ENCODE assay signal across 8 cellular contexts in the genomic region with DNA sequence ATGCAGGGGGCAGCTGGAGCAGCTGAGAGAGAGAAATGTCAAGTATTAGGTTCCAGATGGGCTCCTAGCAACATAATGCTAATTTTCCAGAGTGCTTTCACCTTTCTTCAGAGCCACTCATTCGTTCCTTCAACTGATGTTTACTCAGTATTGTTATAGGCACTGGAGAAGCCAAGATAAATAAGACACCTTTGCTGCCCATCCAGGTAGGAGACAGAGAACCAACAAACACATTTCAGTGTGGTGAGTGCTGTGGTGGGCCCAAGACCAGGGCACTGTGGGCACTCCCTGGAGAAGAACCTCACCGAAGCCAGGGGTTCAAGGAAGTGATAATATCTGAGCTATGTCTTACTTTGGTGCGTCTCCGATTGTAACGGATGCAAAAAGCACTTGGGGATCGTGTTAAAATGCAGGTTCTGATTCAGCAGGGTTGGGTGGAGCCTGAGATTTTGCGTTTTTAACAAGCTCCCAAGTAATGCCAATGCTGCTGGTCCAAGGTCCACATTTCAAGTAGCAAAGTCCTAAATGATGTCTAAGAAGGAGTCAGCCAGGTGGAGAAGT. TPM values are rescaled to one million over a fixed set of nuclear protein-coding genes. Genes with fewer than 3 reads are reported as not detected.
A peak's percentile ranks its signal among the peaks of the same experiment; 100 is the strongest.
DNase-seq lines count a peak whose midpoint lies in the region; ATAC-seq and TF ChIP-seq lines count a peak whose summit lies in the region.

No MANE protein-coding gene starts in this region.

- H3K9me3 ChIP-seq in DOHH2 (ENCODE audit: control insufficient read depth, insufficient read depth, low read length) = no peaks in the 10 kb centered on the region
- H3K9me3 ChIP-seq in osteoblast (ENCODE audit: low read depth, low read length) = no peaks in the 10 kb centered on the region

- H2AFZ ChIP-seq in osteoblast (ENCODE audit: low read length) = no peak overlapping the region

- intact Hi-C loops in activated T-helper 2 cell treated with anti-CD3 and anti-CD28 coated beads, Interferon-gamma antibody, Interleukin-2, Interleukin-4, amounts not matched to agents 10 μg/mL and 5 μg/mL and 100 μg/mL, durations not matched to agents 14 hours and 24 hours and 36 hours (cut with micrococcal nuclease) = loop anchor here (2.0 to 5.0 kb wide), 7 partner anchors 18 to 390 kb away; partner anchors contain the start of gene PLCL2
- intact Hi-C loops in natural killer cell (cut with micrococcal nuclease) (loop anchor here (1.0 to 10.0 kb wide), 7 partner anchors 42 to 558 kb away; partner anchors contain the start of genes PLCL2 and RFTN1), left cardiac atrium (cut with DNase I) (no loop called here)

- H3K4me1 Mint-ChIP-seq in activated T-helper 2 cell treated with anti-CD3 and anti-CD28 coated beads, Interferon-gamma antibody, Interleukin-2, Interleukin-4, amounts not matched to agents 10 μg/mL and 5 μg/mL and 100 μg/mL, durations not matched to agents 14 hours and 24 hours and 36 hours (ENCODE audit: low read depth) = peaks cover 60% of the 10 kb centered on the region
- H3K4me1 Mint-ChIP-seq in natural killer cell = peaks cover 64 to 72% of the 10 kb centered on the region in 2 donors

- no peaks in the 10 kb centered on the region for H3K27me3 ChIP-seq in DOHH2 (ENCODE audit: control insufficient read depth, low read length)
- peaks cover 2% of the 10 kb centered on the region for H3K27me3 ChIP-seq in osteoblast (ENCODE audit: insufficient read depth, low read length)

- no peaks in the 10 kb centered on the region for H4K20me1 ChIP-seq in DOHH2 (ENCODE audit: control insufficient read depth, insufficient read depth, low read depth, low read length)
- H4K20me1 ChIP-seq in osteoblast (ENCODE audit: insufficient read depth, low read length) = no peaks in the 10 kb centered on the region

- H3K4me2 ChIP-seq in DOHH2 (ENCODE audit: low read length) (peak overlapping the region; percentile 93), osteoblast (ENCODE audit: insufficient read depth, low read length) (no peak overlapping the region)

- H3K4me1 ChIP-seq in DOHH2 (ENCODE audit: control insufficient read depth, low read length) (peaks cover 38% of the 10 kb centered on the region), osteoblast (ENCODE audit: insufficient read depth, low read length) (no peaks in the 10 kb centered on the region)

- H3K4me3 Mint-ChIP-seq in activated T-helper 2 cell treated with anti-CD3 and anti-CD28 coated beads, Interferon-gamma antibody, Interleukin-2, Interleukin-4, amounts not matched to agents 10 μg/mL and 5 μg/mL and 100 μg/mL, durations not matched to agents 14 hours and 24 hours and 36 hours (ENCODE audit: low read depth) = peak overlapping the region; percentile 75
- peak overlapping the region; percentile 93 for H3K4me3 Mint-ChIP-seq in natural killer cell

- H3K4me3 ChIP-seq in DOHH2 (ENCODE audit: low read length) = peak overlapping the region; percentile 71
- no peak overlapping the region for H3K4me3 ChIP-seq in osteoblast (ENCODE audit: insufficient read depth, low read length)

- TF ChIP-seq CTCF in DOHH2 (IDR thresholded peaks at IDR 0.05; ENCODE audit: low read depth, low read length, poor library complexity, severe bottlenecking) (no peak), natural killer cell (IDR thresholded peaks at IDR 0.05) (no peak), osteoblast (IDR thresholded peaks at IDR 0.05; ENCODE audit: extremely low read depth, low read depth, low read length) (no peak)

- DNase-seq in NCI-H2029 treated with DMSO at 0.1 percent for 48 hours (lab: John Stamatoyannopoulos, UW) (peak; percentile 97), natural killer cell (no peak), mesenteric fat pad (ENCODE audit: low spot score) (no peak), osteoblast (ENCODE audit: insufficient read length, low spot score, missing footprints) (no peak), NCI-H226 (no peak), left cardiac atrium (no peak)
- peak; percentile 21 for DNase-seq in activated T-helper 2 cell treated with anti-CD3 and anti-CD28 coated beads, Interferon-gamma antibody, Interleukin-2, Interleukin-4, amounts not matched to agents 10 μg/mL and 5 μg/mL and 100 μg/mL, durations not matched to agents 14 hours and 24 hours and 36 hours (ENCODE audit: low spot score)

- H3K36me3 ChIP-seq in DOHH2 (ENCODE audit: control insufficient read depth, low read length) = no peaks in the 10 kb centered on the region
- H3K36me3 ChIP-seq in osteoblast (ENCODE audit: insufficient read depth, low read length) = no peaks in the 10 kb centered on the region

- H3K9me3 Mint-ChIP-seq in activated T-helper 2 cell treated with anti-CD3 and anti-CD28 coated beads, Interferon-gamma antibody, Interleukin-2, Interleukin-4, amounts not matched to agents 10 μg/mL and 5 μg/mL and 100 μg/mL, durations not matched to agents 14 hours and 24 hours and 36 hours = no peaks in the 10 kb centered on the region
- H3K9me3 Mint-ChIP-seq in natural killer cell = no peaks in the 10 kb centered on the region

- H3K79me2 ChIP-seq in DOHH2 (ENCODE audit: control insufficient read depth, low read length) (no peaks in the 10 kb centered on the region), osteoblast (ENCODE audit: insufficient read depth, low read length) (no peaks in the 10 kb centered on the region)

- H3K27ac ChIP-seq in DOHH2 (ENCODE audit: low read depth, low read length) (peak overlapping the region; percentile 61), osteoblast (ENCODE audit: low read depth, low read length) (no peak overlapping the region)

- H3K27me3 Mint-ChIP-seq in activated T-helper 2 cell treated with anti-CD3 and anti-CD28 coated beads, Interferon-gamma antibody, Interleukin-2, Interleukin-4, amounts not matched to agents 10 μg/mL and 5 μg/mL and 100 μg/mL, durations not matched to agents 14 hours and 24 hours and 36 hours (ENCODE audit: low read depth) = peaks cover 4% of the 10 kb centered on the region
- H3K27me3 Mint-ChIP-seq in natural killer cell (ENCODE audit: low read depth in 2 of 2) = peaks cover 0 to 6% of the 10 kb centered on the region in 2 donors

- no peaks in the 10 kb centered on the region for H3K36me3 Mint-ChIP-seq in activated T-helper 2 cell treated with anti-CD3 and anti-CD28 coated beads, Interferon-gamma antibody, Interleukin-2, Interleukin-4, amounts not matched to agents 10 μg/mL and 5 μg/mL and 100 μg/mL, durations not matched to agents 14 hours and 24 hours and 36 hours (ENCODE audit: low read depth)
- no peaks in the 10 kb centered on the region for H3K36me3 Mint-ChIP-seq in natural killer cell

- H3K27ac Mint-ChIP-seq in activated T-helper 2 cell treated with anti-CD3 and anti-CD28 coated beads, Interferon-gamma antibody, Interleukin-2, Interleukin-4, amounts not matched to agents 10 μg/mL and 5 μg/mL and 100 μg/mL, durations not matched to agents 14 hours and 24 hours and 36 hours = peak overlapping the region; percentile 94
- peak overlapping the region; percentile 98 to 99 for H3K27ac Mint-ChIP-seq in natural killer cell

- H3F3A ChIP-seq in DOHH2 (ENCODE audit: control insufficient read depth, insufficient read depth) = 0 out of 2 replicates have a peak, but pooled peaks cover 3% of the 10 kb centered on the region

- ATAC-seq in natural killer cell (peak in 2 of 3 donors; percentile 3 to 21), left cardiac atrium (no peak)

- H3K9me2 ChIP-seq in DOHH2 (replicated peaks; ENCODE audit: control insufficient read depth, low read length) = no peaks in the 10 kb centered on the region

RNA-seq across cellular contexts. Expression of gene PLCL2, which starts 42.0 kb away (rescaled TPM):
- total RNA-seq in activated T-helper 2 cell treated with anti-CD3 and anti-CD28 coated beads, Interferon-gamma antibody, Interleukin-2, Interleukin-4, amounts not matched to agents 10 μg/mL and 5 μg/mL and 100 μg/mL, durations not matched to agents 14 hours and 24 hours and 36 hours = 12.5 and 12.8 TPM in 2 replicates
- total RNA-seq in natural killer cell = 10 to 100 TPM; 71.5 to 94.9 (median 84.7) TPM
- total RNA-seq in mesenteric fat pad = 12.2 TPM
- total RNA-seq in osteoblast = 5.1 and 6.5 TPM in 2 replicates
- total RNA-seq in left cardiac atrium = 10 to 100 TPM; 29.3 to 38.6 TPM

Comparison
In these comparisons a context has a peak if more than half of its experiments do, and no peak if none do; other contexts are left out.
1. DNase-seq: peak in NCI-H2029 treated with DMSO at 0.1 percent for 48 hours (single experiment) and activated T-helper 2 cell treated with anti-CD3 and anti-CD28 coated beads, Interferon-gamma antibody, Interleukin-2, Interleukin-4, amounts not matched to agents 10 μg/mL and 5 μg/mL and 100 μg/mL, durations not matched to agents 14 hours and 24 hours and 36 hours (single experiment); none in natural killer cell (single experiment), mesenteric fat pad (single experiment), osteoblast (single experiment), NCI-H226 (single experiment) and left cardiac atrium (single experiment).
2. ATAC-seq: peak in natural killer cell (2 of 3); none in left cardiac atrium (0 of 2).
3. intact Hi-C loops: an anchor here in activated T-helper 2 cell treated with anti-CD3 and anti-CD28 coated beads, Interferon-gamma antibody, Interleukin-2, Interleukin-4, amounts not matched to agents 10 μg/mL and 5 μg/mL and 100 μg/mL, durations not matched to agents 14 hours and 24 hours and 36 hours (2.0 to 5.0 kb wide) and natural killer cell (1.0 to 10.0 kb wide); none called in left cardiac atrium.